15 cellular contexts compared by ENCODE assay signal in genomic region chr6:6614096-6614964, GRCh38. TPM values are rescaled to one million over a fixed set of nuclear protein-coding genes. Genes with fewer than 3 reads are reported as not detected.
DNase-seq lines count a peak whose midpoint lies in the region; ATAC-seq and TF ChIP-seq lines count a peak whose summit lies in the region.
"Had no signal": no experiment of that assay in that cellular context is flagged by ENCODE, and none has a peak within 500 bp of the region (broad histone marks: within the 10 kb centered on the region; RNA-seq: fewer than 3 reads in every experiment).

No MANE protein-coding gene starts in this region.

- H3K4me1 Mint-ChIP-seq in activated T-helper 1 cell treated with anti-CD3 and anti-CD28 coated beads, Interleukin-12 subunit alpha, Interleukin-12 subunit beta, Interleukin-2, Interleukin-4 antibody, amounts not matched to agents 30 ng/mL and 10 ng/mL and 1 ng/mL, durations not matched to agents 14 hours and 24 hours and 36 hours (ENCODE audit: low read depth): peaks cover 74% of the 10 kb centered on the region
- H3K4me1 Mint-ChIP-seq in stimulated activated effector memory CD8-positive, alpha-beta T cell treated with anti-CD3 and anti-CD28 coated beads, Interleukin-12 subunit alpha, Interleukin-12 subunit beta, amount 100 ng/mL, for 72 hours: peaks cover 36% of the 10 kb centered on the region

- no peak overlapping the region for H3K4me3 ChIP-seq in fibroblast of mammary gland (ENCODE audit: control insufficient read depth, low read depth, low read length)

- POLR2A ChIA-PET in RWPE1 (lab: Yijun Ruan, JAX; ENCODE audit: low non-redundant PET): no interaction called here

- peak overlapping the region; percentile 48; the same call in 1 of the 2 replicates for H3K27ac ChIP-seq in RWPE1

- peak; percentile 44 for ATAC-seq in stimulated activated effector memory CD8-positive, alpha-beta T cell treated with anti-CD3 and anti-CD28 coated beads, Interleukin-12 subunit alpha, Interleukin-12 subunit beta, amount 100 ng/mL, for 72 hours
- no peak for ATAC-seq in GM18511 (IDR thresholded peaks at IDR 0.05; ENCODE audit: unreplicated experiment)
- ATAC-seq: activated CD4-positive, CD25-positive, alpha-beta regulatory T cell treated with anti-CD3 and anti-CD28 coated beads, Interleukin-2, amount 50 U/mL, for 24 hours had no signal

- intact Hi-C loops in activated T-helper 1 cell treated with anti-CD3 and anti-CD28 coated beads, Interleukin-12 subunit alpha, Interleukin-12 subunit beta, Interleukin-2, Interleukin-4 antibody, amounts not matched to agents 30 ng/mL and 10 ng/mL and 1 ng/mL, durations not matched to agents 14 hours and 24 hours and 36 hours (cut with micrococcal nuclease): loop anchor here (2.0 kb wide), 2 partner anchors 40 to 56 kb away; no protein-coding TSS in a partner anchor

- peaks cover 4% of the 10 kb centered on the region for H3K36me3 Mint-ChIP-seq in activated T-helper 1 cell treated with anti-CD3 and anti-CD28 coated beads, Interleukin-12 subunit alpha, Interleukin-12 subunit beta, Interleukin-2, Interleukin-4 antibody, amounts not matched to agents 30 ng/mL and 10 ng/mL and 1 ng/mL, durations not matched to agents 14 hours and 24 hours and 36 hours (ENCODE audit: low read depth)
- no peaks in the 10 kb centered on the region for H3K36me3 Mint-ChIP-seq in stimulated activated effector memory CD8-positive, alpha-beta T cell treated with anti-CD3 and anti-CD28 coated beads, Interleukin-12 subunit alpha, Interleukin-12 subunit beta, amount 100 ng/mL, for 72 hours
- H3K36me3 Mint-ChIP-seq: brain had no signal

- TF ChIP-seq CTCF in RWPE1 (conservative IDR thresholded peaks at IDR 0.05; ENCODE audit: low read depth): no peak
- TF ChIP-seq CTCF in fibroblast of mammary gland (conservative IDR thresholded peaks at IDR 0.05; ENCODE audit: control insufficient read depth, insufficient read depth, low read depth, low read length): no peak

- no peaks in the 10 kb centered on the region for H3K27me3 Mint-ChIP-seq in activated T-helper 1 cell treated with anti-CD3 and anti-CD28 coated beads, Interleukin-12 subunit alpha, Interleukin-12 subunit beta, Interleukin-2, Interleukin-4 antibody, amounts not matched to agents 30 ng/mL and 10 ng/mL and 1 ng/mL, durations not matched to agents 14 hours and 24 hours and 36 hours (ENCODE audit: insufficient read depth)
- H3K27me3 Mint-ChIP-seq: brain had no signal

- H3K9me3 Mint-ChIP-seq in activated T-helper 1 cell treated with anti-CD3 and anti-CD28 coated beads, Interleukin-12 subunit alpha, Interleukin-12 subunit beta, Interleukin-2, Interleukin-4 antibody, amounts not matched to agents 30 ng/mL and 10 ng/mL and 1 ng/mL, durations not matched to agents 14 hours and 24 hours and 36 hours: no peaks in the 10 kb centered on the region
- H3K9me3 Mint-ChIP-seq in stimulated activated effector memory CD8-positive, alpha-beta T cell treated with anti-CD3 and anti-CD28 coated beads, Interleukin-12 subunit alpha, Interleukin-12 subunit beta, amount 100 ng/mL, for 72 hours: no peaks in the 10 kb centered on the region

- peak overlapping the region; percentile 81 for H3K4me3 Mint-ChIP-seq in activated T-helper 1 cell treated with anti-CD3 and anti-CD28 coated beads, Interleukin-12 subunit alpha, Interleukin-12 subunit beta, Interleukin-2, Interleukin-4 antibody, amounts not matched to agents 30 ng/mL and 10 ng/mL and 1 ng/mL, durations not matched to agents 14 hours and 24 hours and 36 hours
- H3K4me3 Mint-ChIP-seq in stimulated activated effector memory CD8-positive, alpha-beta T cell treated with anti-CD3 and anti-CD28 coated beads, Interleukin-12 subunit alpha, Interleukin-12 subunit beta, amount 100 ng/mL, for 72 hours: peak overlapping the region; percentile 56
- H3K4me3 Mint-ChIP-seq: brain had no signal

- CTCF ChIA-PET in RWPE1 (lab: Yijun Ruan, JAX): interaction anchor here (0.6 to 0.7 kb wide), 3 partner anchors 11 to 524 kb away, joined by 3 to 6 read pairs (median 3); no protein-coding TSS in a partner anchor

- DNase-seq in RWPE1 (ENCODE audit: low spot score) (no peak), fibroblast of mammary gland (ENCODE audit: low read depth) (peak; percentile 1), NCI-H69 (lab: John Stamatoyannopoulos, UW) (no peak), NCI-H187 (lab: John Stamatoyannopoulos, UW) (no peak)
- DNase-seq in activated T-helper 1 cell treated with anti-CD3 and anti-CD28 coated beads, Interleukin-12 subunit alpha, Interleukin-12 subunit beta, Interleukin-2, Interleukin-4 antibody, amounts not matched to agents 30 ng/mL and 10 ng/mL and 1 ng/mL, durations not matched to agents 14 hours and 24 hours and 36 hours (ENCODE audit: low spot score): peak; percentile 50
- no peak for DNase-seq in stimulated activated effector memory CD8-positive, alpha-beta T cell treated with anti-CD3 and anti-CD28 coated beads, Interleukin-12 subunit alpha, Interleukin-12 subunit beta, amount 100 ng/mL, for 72 hours (ENCODE audit: low spot score in 2 of 2)
- DNase-seq: islet precursor cell, KG1, retina, SHP77 had no signal

- peak overlapping the region; percentile 93 for H3K27ac Mint-ChIP-seq in activated T-helper 1 cell treated with anti-CD3 and anti-CD28 coated beads, Interleukin-12 subunit alpha, Interleukin-12 subunit beta, Interleukin-2, Interleukin-4 antibody, amounts not matched to agents 30 ng/mL and 10 ng/mL and 1 ng/mL, durations not matched to agents 14 hours and 24 hours and 36 hours
- no peak overlapping the region for H3K27ac Mint-ChIP-seq in stimulated activated effector memory CD8-positive, alpha-beta T cell treated with anti-CD3 and anti-CD28 coated beads, Interleukin-12 subunit alpha, Interleukin-12 subunit beta, amount 100 ng/mL, for 72 hours

RNA-seq across cellular contexts. Expression of gene LY86, which starts 25.8 kb away (rescaled TPM):
- total RNA-seq in activated T-helper 1 cell treated with anti-CD3 and anti-CD28 coated beads, Interleukin-12 subunit alpha, Interleukin-12 subunit beta, Interleukin-2, Interleukin-4 antibody, amounts not matched to agents 30 ng/mL and 10 ng/mL and 1 ng/mL, durations not matched to agents 14 hours and 24 hours and 36 hours: 1.1 and 1.2 TPM in 2 replicates
- total RNA-seq: Daoy, fibroblast of lung had no signal

Comparison
In these comparisons a context has a peak if more than half of its experiments do, and no peak if none do; other contexts are left out.
1. DNase-seq: peak in activated T-helper 1 cell treated with anti-CD3 and anti-CD28 coated beads, Interleukin-12 subunit alpha, Interleukin-12 subunit beta, Interleukin-2, Interleukin-4 antibody, amounts not matched to agents 30 ng/mL and 10 ng/mL and 1 ng/mL, durations not matched to agents 14 hours and 24 hours and 36 hours (single experiment) and fibroblast of mammary gland (single experiment); none in RWPE1 (single experiment), stimulated activated effector memory CD8-positive, alpha-beta T cell treated with anti-CD3 and anti-CD28 coated beads, Interleukin-12 subunit alpha, Interleukin-12 subunit beta, amount 100 ng/mL, for 72 hours (0 of 2), NCI-H69 (single experiment) and NCI-H187 (0 of 2).